Comparison of ENCODE assay signal across 16 cellular contexts in genomic region chr13:42602910-42603309, GRCh38. TPM values are rescaled to one million over a fixed set of nuclear protein-coding genes. Genes with fewer than 3 reads are reported as not detected.
DNase-seq lines count a peak whose midpoint lies in the region; ATAC-seq and TF ChIP-seq lines count a peak whose summit lies in the region.
"Had no signal": no experiment of that assay in that cellular context is flagged by ENCODE, and none has a peak within 500 bp of the region (broad histone marks: within the 10 kb centered on the region; RNA-seq: fewer than 3 reads in every experiment).

No MANE protein-coding gene starts in this region.

- H3K27ac ChIP-seq in OCI-LY3 (ENCODE audit: low read length): no peak overlapping the region
- no peak overlapping the region for H3K27ac ChIP-seq in H9 (ENCODE audit: insufficient read length, low read depth, low read length)
- H3K27ac ChIP-seq: foreskin keratinocyte had no signal

- no peak overlapping the region for H2BK12ac ChIP-seq in H9 (ENCODE audit: insufficient read length, low read depth, low read length)

- DNase-seq in GM20000 (ENCODE audit: low spot score) (peak; percentile 34), H9 (no peak)
- DNase-seq in stimulated activated CD4-positive, alpha-beta T cell treated with anti-CD3 and anti-CD28 coated beads, Interleukin-4, amount 100 ng/mL, for 24 hours: no peak
- no peak for DNase-seq in activated CD4-positive, alpha-beta T cell treated with anti-CD3 and anti-CD28 coated beads for 48 hours
- DNase-seq in natural killer cell treated with Interleukin-12 subunit alpha and Interleukin-12 subunit beta and Interleukin-15 and Interleukin-18, amount 100 ng/mL, for 72 hours (ENCODE audit: low spot score): no peak
- DNase-seq: BE2C, foreskin keratinocyte, kidney, NCI-H187, T1000 had no signal

- no peak overlapping the region for H3K18ac ChIP-seq in H9 (ENCODE audit: insufficient read length, low read depth, low read length)

- H3K4me3 ChIP-seq in OCI-LY3 (ENCODE audit: low read length): no peak overlapping the region

- H3K9me3 ChIP-seq in OCI-LY3 (ENCODE audit: insufficient read depth, low read length): no peaks in the 10 kb centered on the region
- no peaks in the 10 kb centered on the region for H3K9me3 ChIP-seq in H9 (ENCODE audit: control insufficient read depth, low read depth, low read length)
- H3K9me3 ChIP-seq: BE2C had no signal

- H2BK20ac ChIP-seq in H9 (ENCODE audit: low read depth, low read length, poor library complexity, severe bottlenecking): no peak overlapping the region

- no peaks in the 10 kb centered on the region for H3K79me1 ChIP-seq in H9 (ENCODE audit: insufficient read depth, low read depth, low read length, poor library complexity, severe bottlenecking)

- H2BK120ac ChIP-seq in H9 (ENCODE audit: low read depth, low read length, poor library complexity, severe bottlenecking): no peak overlapping the region

- no peak overlapping the region for H3K4me3 Mint-ChIP-seq in H9
- H3K4me3 Mint-ChIP-seq in natural killer cell treated with Interleukin-12 subunit alpha and Interleukin-12 subunit beta and Interleukin-15 and Interleukin-18, amount 100 ng/mL, for 72 hours: no peak overlapping the region

- H3K36me3 ChIP-seq in OCI-LY3 (replicated peaks; ENCODE audit: low read depth, low read length): no peaks in the 10 kb centered on the region
- H3K36me3 ChIP-seq: BE2C had no signal

- no CpG with 5 or more reads among the region's 1 CpG for WGBS in H9 (ENCODE audit: extremely low coverage, insufficient read length, low lambda C conversion rate)

- H3K27me3 ChIP-seq in OCI-LY3 (ENCODE audit: low read depth, low read length) (peaks cover 34% of the 10 kb centered on the region), H9 (ENCODE audit: insufficient read depth, low read length) (no peaks in the 10 kb centered on the region)
- H3K27me3 ChIP-seq: BE2C had no signal

- H2AK5ac ChIP-seq in H9 (ENCODE audit: insufficient read length, low read length): no peak overlapping the region

- H3K4me2 ChIP-seq in OCI-LY3 (ENCODE audit: low read length) (peak overlapping the region; percentile 31), H9 (ENCODE audit: insufficient read depth, insufficient read length, low read length) (no peak overlapping the region)

- TF ChIP-seq CTCF in GM20000 (IDR thresholded peaks at IDR 0.05; ENCODE audit: extremely low read depth, missing control alignments): no peak
- TF ChIP-seq CTCF in OCI-LY3 (IDR thresholded peaks at IDR 0.05; ENCODE audit: low read depth, low read length): no peak
- no peak for TF ChIP-seq CTCF in H9 (conservative IDR thresholded peaks at IDR 0.05)

- H3K79me2 ChIP-seq in OCI-LY3 (ENCODE audit: low read length): no peaks in the 10 kb centered on the region
- H3K79me2 ChIP-seq in H9 (ENCODE audit: insufficient read depth, low read length): no peaks in the 10 kb centered on the region

- no peaks in the 10 kb centered on the region; the same call in 1 of the 2 replicates for H3K27me3 Mint-ChIP-seq in H9 (ENCODE audit: low read depth)
- H3K27me3 Mint-ChIP-seq in natural killer cell treated with Interleukin-12 subunit alpha and Interleukin-12 subunit beta and Interleukin-15 and Interleukin-18, amount 100 ng/mL, for 72 hours: peaks cover 0 to 12% of the 10 kb centered on the region in 2 donors

- H3K9ac ChIP-seq in OCI-LY3 (ENCODE audit: low read length) (no peak overlapping the region), H9 (ENCODE audit: extremely low read depth, insufficient read length, low read length) (no peak overlapping the region)

- H2AFZ ChIP-seq in OCI-LY3 (ENCODE audit: low read depth, low read length): no peak overlapping the region
- H2AFZ ChIP-seq in H9 (ENCODE audit: low read length): no peak overlapping the region

- no peak overlapping the region for H3K14ac ChIP-seq in H9 (ENCODE audit: insufficient read depth, low read length)

- no peak overlapping the region for H3T11ph ChIP-seq in H9 (ENCODE audit: low read length)

- H3K27ac Mint-ChIP-seq in H9: no peak overlapping the region
- no peak overlapping the region for H3K27ac Mint-ChIP-seq in natural killer cell treated with Interleukin-12 subunit alpha and Interleukin-12 subunit beta and Interleukin-15 and Interleukin-18, amount 100 ng/mL, for 72 hours

- H3K36me3 Mint-ChIP-seq in H9 (ENCODE audit: insufficient read depth in 1 of 3, low read depth in 3 of 3): peaks cover 11 to 15% (median 13%) of the 10 kb centered on the region in 3 experiments; a peak in 5 of 7 replicates
- no peaks in the 10 kb centered on the region for H3K36me3 Mint-ChIP-seq in natural killer cell treated with Interleukin-12 subunit alpha and Interleukin-12 subunit beta and Interleukin-15 and Interleukin-18, amount 100 ng/mL, for 72 hours

- no peak overlapping the region for H4K91ac ChIP-seq in H9 (ENCODE audit: insufficient read length, low read depth, low read length)

- H3K23ac ChIP-seq in H9 (ENCODE audit: insufficient read length, low read depth, low read length): no peak overlapping the region

- H3K56ac ChIP-seq in H9 (ENCODE audit: insufficient read length, low read depth, low read length): no peak overlapping the region

- no peaks in the 10 kb centered on the region for H3K23me2 ChIP-seq in H9 (ENCODE audit: insufficient read length, low read depth, low read length, poor library complexity, severe bottlenecking)

- H4K8ac ChIP-seq in H9 (replicated peaks; ENCODE audit: insufficient read length, low read depth, low read length): no peak overlapping the region

- no peak overlapping the region for H2BK15ac ChIP-seq in H9 (ENCODE audit: low read depth, low read length)

- no peak overlapping the region for H4K5ac ChIP-seq in H9 (ENCODE audit: insufficient read length, low read depth, low read length)

- H3K4ac ChIP-seq in H9 (ENCODE audit: low read depth, low read length): no peak overlapping the region

- H3K9me3 Mint-ChIP-seq in H9: no peaks in the 10 kb centered on the region
- no peaks in the 10 kb centered on the region for H3K9me3 Mint-ChIP-seq in natural killer cell treated with Interleukin-12 subunit alpha and Interleukin-12 subunit beta and Interleukin-15 and Interleukin-18, amount 100 ng/mL, for 72 hours

- no peaks in the 10 kb centered on the region for H4K20me1 ChIP-seq in OCI-LY3 (ENCODE audit: insufficient read depth, low read length)
- H4K20me1 ChIP-seq in H9 (ENCODE audit: control insufficient read depth, insufficient read depth, insufficient read length): no peaks in the 10 kb centered on the region

- H3K4me1 Mint-ChIP-seq in H9: peaks cover 8 to 10% of the 10 kb centered on the region in 2 experiments
- H3K4me1 Mint-ChIP-seq in natural killer cell treated with Interleukin-12 subunit alpha and Interleukin-12 subunit beta and Interleukin-15 and Interleukin-18, amount 100 ng/mL, for 72 hours (ENCODE audit: low read depth in 2 of 2): peaks cover 0 to 6% of the 10 kb centered on the region in 2 donors

- H3K4me1 ChIP-seq in OCI-LY3 (ENCODE audit: low read length): peaks cover 15% of the 10 kb centered on the region
- H3K4me1 ChIP-seq in H9 (ENCODE audit: insufficient read depth, low read length): no peaks in the 10 kb centered on the region
- H3K4me1 ChIP-seq: BE2C, foreskin keratinocyte had no signal

- no peak overlapping the region for H2BK5ac ChIP-seq in H9 (ENCODE audit: insufficient read length, low read length)

- ATAC-seq in GM18502 (IDR thresholded peaks at IDR 0.05; ENCODE audit: poor library complexity, unreplicated experiment) (peak; percentile 79), HG02943 (IDR thresholded peaks at IDR 0.05; ENCODE audit: low read depth, unreplicated experiment) (peak; percentile 94)
- ATAC-seq in natural killer cell treated with Interleukin-12 subunit alpha and Interleukin-12 subunit beta and Interleukin-15 and Interleukin-18, amount 100 ng/mL, for 72 hours: no peak
- ATAC-seq: foreskin keratinocyte, Panc1, sciatic nerve had no signal

RNA-seq across cellular contexts. Expression of gene TNFSF11, which starts 29.0 kb away (rescaled TPM):
- 3.4 and 3.5 TPM in 2 replicates for total RNA-seq in H9 (2021)
- 1 to 10 TPM; 2.3 to 2.8 TPM for total RNA-seq in natural killer cell treated with Interleukin-12 subunit alpha and Interleukin-12 subunit beta and Interleukin-15 and Interleukin-18, amount 100 ng/mL, for 72 hours
- total RNA-seq: foreskin keratinocyte, sciatic nerve, ureter had no signal

Comparison
In these comparisons a context has a peak if more than half of its experiments do, and no peak if none do; other contexts are left out.
1. ATAC-seq: peak in GM18502 (single experiment) and HG02943 (single experiment); none in natural killer cell treated with Interleukin-12 subunit alpha and Interleukin-12 subunit beta and Interleukin-15 and Interleukin-18, amount 100 ng/mL, for 72 hours (0 of 2).